11 cellular contexts compared by ENCODE assay signal in genomic region chr1:223720987-223721591, GRCh38. TPM values are rescaled to one million over a fixed set of nuclear protein-coding genes. Genes with fewer than 3 reads are reported as not detected.
DNase-seq lines count a peak whose midpoint lies in the region; ATAC-seq, FAIRE-seq and TF ChIP-seq lines count a peak whose summit lies in the region.
"Had no signal": no experiment of that assay in that cellular context is flagged by ENCODE, and none has a peak within 500 bp of the region (broad histone marks: within the 10 kb centered on the region; RNA-seq: fewer than 3 reads in every experiment).

No MANE protein-coding gene starts in this region.

- H3K4me3 ChIP-seq in PC-3 (ENCODE audit: low read length) (no peak overlapping the region), epithelial cell of esophagus (ENCODE audit: low read length) (no peak overlapping the region)

- no peaks in the 10 kb centered on the region for H3K9me3 ChIP-seq in PC-3 (ENCODE audit: low read length)

- H3K36me3 ChIP-seq in PC-3 (ENCODE audit: low read depth, low read length) = peaks cover 78% of the 10 kb centered on the region

- H3K4me3 Mint-ChIP-seq in CD14-positive monocyte = peak overlapping the region in 1 of 2 donors; percentile 3

- H3K27me3 ChIP-seq in PC-3 (ENCODE audit: low read length) = no peaks in the 10 kb centered on the region

- peaks cover 81% of the 10 kb centered on the region for H3K4me1 ChIP-seq in PC-3 (ENCODE audit: insufficient read depth, low read length)

- H3K4me1 Mint-ChIP-seq in CD14-positive monocyte = peaks cover 73% of the 10 kb centered on the region

- peaks cover 67 to 78% of the 10 kb centered on the region in 2 donors for H3K36me3 Mint-ChIP-seq in CD14-positive monocyte

- H3K9me2 ChIP-seq in PC-3 (replicated peaks; ENCODE audit: low read length) = no peaks in the 10 kb centered on the region

- H3K27ac ChIP-seq in PC-3 (ENCODE audit: low read length) = peak overlapping the region; percentile 28

- CTCF ChIA-PET in PC-3 (lab: Charles Lee) = no interaction called here

- POLR2A ChIA-PET in PC-3 (lab: Charles Lee; ENCODE audit: unreplicated experiment) = interaction anchor here (0.6 to 1.1 kb wide), 3 partner anchors 12 to 20 kb away, joined by 3 to 5 read pairs (median 5); no protein-coding TSS in a partner anchor

- FAIRE-seq in GM19239 (lab: Jason Lieb, UNC) = no peak

- ATAC-seq in PC-3 (no peak), GM19455 (IDR thresholded peaks at IDR 0.05; ENCODE audit: unreplicated experiment) (no peak), GM21423 (IDR thresholded peaks at IDR 0.05; ENCODE audit: unreplicated experiment) (no peak)

- peaks cover 96% of the 10 kb centered on the region for H3K79me2 ChIP-seq in PC-3 (ENCODE audit: low read length)

- intact Hi-C loops in CD14-positive monocyte (cut with micrococcal nuclease) (no loop called here), PC-3 (cut with micrococcal nuclease) (no loop called here)

- peaks cover 5% of the 10 kb centered on the region for H3F3A ChIP-seq in PC-3 (ENCODE audit: low read length, unreplicated experiment)

- H3K4me2 ChIP-seq in PC-3 (ENCODE audit: low read length) = 0 out of 2 replicates have a peak overlapping the region, but pooled peaks have one; percentile 5

- TF ChIP-seq CTCF in CD14-positive monocyte (IDR thresholded peaks at IDR 0.05) (no peak), PC-3 (conservative IDR thresholded peaks at IDR 0.05; ENCODE audit: low read depth, low read length) (no peak), epithelial cell of esophagus (IDR thresholded peaks at IDR 0.05; ENCODE audit: insufficient read depth, low read depth, low read length, missing control alignments) (no peak)

- no peak overlapping the region for H2AFZ ChIP-seq in PC-3 (ENCODE audit: low read length)

- peaks cover 0 to 2% (median 1%) of the 10 kb centered on the region in 3 donors for H3K27me3 Mint-ChIP-seq in CD14-positive monocyte (ENCODE audit: low read depth in 3 of 3)

- BruUV-seq in PC-3 (replicated peaks; lab: Mats Ljungman, UMichigan) = no TSS peak

- peaks cover 34% of the 10 kb centered on the region for H4K20me1 ChIP-seq in PC-3 (ENCODE audit: low read length)

- DNase-seq in CD14-positive monocyte (ENCODE audit: low spot score) (no peak), PC-3 (peak; percentile 74), epithelial cell of esophagus (ENCODE audit: low read depth) (peak; percentile 84), non-pigmented ciliary epithelial cell (ENCODE audit: low read depth) (peak; percentile 86), NCI-H1105 treated with DMSO at 0.1 percent for 48 hours (lab: John Stamatoyannopoulos, UW) (no peak), GM19239 (ENCODE audit: insufficient read length, low spot score) (no peak)
- DNase-seq: activated CD4-positive, CD25-positive, alpha-beta regulatory T cell; stimulated activated CD4-positive, alpha-beta T cell treated with anti-CD3 and anti-CD28 coated beads, Interleukin-2, amount 100 ng/mL, for 48 hours had no signal

- no peaks in the 10 kb centered on the region for H3K9me3 Mint-ChIP-seq in CD14-positive monocyte

- peak overlapping the region; percentile 75 to 91 (median 90) for H3K27ac Mint-ChIP-seq in CD14-positive monocyte

- no peak overlapping the region for H3K9ac ChIP-seq in PC-3 (ENCODE audit: low read length)

RNA-seq across cellular contexts. Expression of gene CAPN2, which starts 8.8 kb away (rescaled TPM):
- polyA plus RNA-seq in CD14-positive monocyte = 100 to 1,000 TPM; 127 to 182 TPM
- 1,259 and 1,457 TPM in 2 replicates for total RNA-seq in PC-3 (2014; rRNA removed)

RNA-seq across cellular contexts. Expression of gene CAPN8, which starts 55.6 kb away (rescaled TPM):
- not detected for polyA plus RNA-seq in CD14-positive monocyte
- total RNA-seq in PC-3 (2014; rRNA removed) = 5.9 and 11.1 TPM in 2 replicates
- total RNA-seq: glomerular endothelial cell had no signal

Comparison
In these comparisons a context has a peak if more than half of its experiments do, and no peak if none do; other contexts are left out.
1. DNase-seq: peak in PC-3 (single experiment), epithelial cell of esophagus (single experiment) and non-pigmented ciliary epithelial cell (single experiment); none in CD14-positive monocyte (single experiment), NCI-H1105 treated with DMSO at 0.1 percent for 48 hours (single experiment) and GM19239 (single experiment).